Comparison of ENCODE assay signal across 14 cellular contexts in the genomic region with DNA sequence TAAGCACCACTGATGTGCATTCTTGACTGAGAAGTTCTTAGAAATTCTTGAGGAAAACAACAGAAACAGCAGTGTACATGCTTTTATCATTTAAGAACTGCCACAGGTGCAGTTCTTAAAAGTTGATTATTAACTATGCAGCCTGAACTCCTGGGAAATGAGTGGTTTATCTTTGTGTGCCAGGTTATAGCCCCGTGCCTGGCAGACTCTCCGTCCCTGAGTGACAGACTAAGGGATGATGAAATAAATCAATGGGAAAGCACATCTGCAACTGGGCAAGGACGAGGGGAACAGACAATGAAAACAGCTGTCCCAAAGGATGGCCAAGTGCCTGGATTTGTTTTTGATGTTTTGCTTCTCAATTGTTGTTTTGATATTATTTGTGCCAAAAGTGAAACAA.
DNase-seq lines count a peak whose midpoint lies in the region; ATAC-seq and TF ChIP-seq lines count a peak whose summit lies in the region.
"Had no signal": no experiment of that assay in that cellular context is flagged by ENCODE, and none has a peak within 500 bp of the region (broad histone marks: within the 10 kb centered on the region; RNA-seq: fewer than 3 reads in every experiment).

No MANE protein-coding gene starts in this region.

- in situ Hi-C loops in GM23248 (cut with MboI), result no loop called here

- no peaks in the 10 kb centered on the region for H3K79me2 ChIP-seq in GM23248 (ENCODE audit: insufficient read depth)

- no peaks in the 10 kb centered on the region for H4K20me1 ChIP-seq in GM23248 (ENCODE audit: insufficient read depth)

- peak overlapping the region; percentile 73 for H3K27ac Mint-ChIP-seq in progenitor cell of endocrine pancreas

- intact Hi-C loops in heart right ventricle (cut with DNase I), result no loop called here
- intact Hi-C loops in aorta (cut with DNase I), result no loop called here

- no peaks in the 10 kb centered on the region for H3K9me3 Mint-ChIP-seq in progenitor cell of endocrine pancreas (ENCODE audit: low read depth)

- no peaks in the 10 kb centered on the region for H3K27me3 Mint-ChIP-seq in progenitor cell of endocrine pancreas

- H3K27ac ChIP-seq in GM23248 (no peak overlapping the region), heart right ventricle (peak overlapping the region in 3 of 10 donors; percentile 39 to 67 (median 45)), aorta (ENCODE audit: low read depth in 1 of 2, low read length in 2 of 2) (peak overlapping the region in 1 of 2 donors; percentile 57)
- H3K27ac ChIP-seq: cardiac muscle cell, KMS-11, neutrophil had no signal

- H3K4me1 ChIP-seq in GM23248 (ENCODE audit: insufficient read depth) (peaks cover 22% of the 10 kb centered on the region), heart right ventricle (peaks cover 0 to 36% (median 13%) of the 10 kb centered on the region in 9 donors), aorta (ENCODE audit: control insufficient read depth in 1 of 2, insufficient read depth in 2 of 2, low read length in 2 of 2) (peaks cover 0 to 5% of the 10 kb centered on the region in 2 donors)

- peak overlapping the region; percentile 48 for H3K4me2 ChIP-seq in GM23248 (ENCODE audit: unreplicated experiment)
- H3K4me2 ChIP-seq: KMS-11, SK-N-SH had no signal

- no peak for ATAC-seq in HG02763 (IDR thresholded peaks at IDR 0.05; ENCODE audit: unreplicated experiment)
- ATAC-seq in heart right ventricle, result no peak
- no peak for ATAC-seq in aorta (ENCODE audit: low FRiP score)

- H3K4me3 ChIP-seq in GM23248, result no peak overlapping the region; the same call in 1 of the 2 replicates
- 0 out of 2 replicates have a peak overlapping the region, but pooled peaks have one; percentile 9 for H3K4me3 ChIP-seq in WI38 (ENCODE audit: low read depth, low read length)
- H3K4me3 ChIP-seq in kidney epithelial cell (ENCODE audit: low read depth, low read length), result no peak overlapping the region
- peak overlapping the region in 3 of 10 donors; percentile 6 to 22 (median 9) for H3K4me3 ChIP-seq in heart right ventricle
- H3K4me3 ChIP-seq in aorta (ENCODE audit: low read length in 2 of 2), result no peak overlapping the region
- H3K4me3 ChIP-seq: cardiac muscle cell had no signal

- H3K27me3 ChIP-seq in GM23248 (replicated peaks; ENCODE audit: insufficient read depth), result no peaks in the 10 kb centered on the region
- no peaks in the 10 kb centered on the region for H3K27me3 ChIP-seq in kidney epithelial cell (ENCODE audit: control insufficient read depth, insufficient read depth, low read length)
- H3K27me3 ChIP-seq in heart right ventricle, result peaks cover 0 to 9% (median 0%) of the 10 kb centered on the region in 7 donors
- H3K27me3 ChIP-seq in aorta (ENCODE audit: control insufficient read depth in 1 of 2, insufficient read depth in 2 of 2, low read length in 1 of 2), result no peaks in the 10 kb centered on the region
- H3K27me3 ChIP-seq: cardiac muscle cell, neutrophil had no signal

- WGBS in GM23248 (ENCODE audit: low coverage in 1 of 2, low lambda C conversion rate in 2 of 2, missing lambda C conversion rate in 2 of 2), 2 experiments, result 24 to 26% methylated on average over 3 of the region's 3 CpGs
- 46 to 54% methylated on average over 3 of the region's 3 CpGs for whole genome bisulfite sequencing in heart right ventricle, 2 donors
- WGBS in aorta, 2 donors, result 45 to 56% methylated on average over 3 of the region's 3 CpGs

- H2AFZ ChIP-seq in GM23248, result 0 out of 2 replicates have a peak overlapping the region, but pooled peaks have one; percentile 17

- H3K9ac ChIP-seq in GM23248, result no peak overlapping the region
- H3K9ac ChIP-seq: KMS-11, SK-N-SH had no signal

- no peaks in the 10 kb centered on the region for H3K9me2 ChIP-seq in GM23248 (ENCODE audit: insufficient read depth)
- H3K9me2 ChIP-seq: SK-N-SH had no signal

- H3K36me3 Mint-ChIP-seq in progenitor cell of endocrine pancreas (ENCODE audit: insufficient read depth), result no peaks in the 10 kb centered on the region

- H3K36me3 ChIP-seq in GM23248 (ENCODE audit: low read depth) (no peaks in the 10 kb centered on the region), kidney epithelial cell (ENCODE audit: control insufficient read depth, insufficient read depth, low read length) (no peaks in the 10 kb centered on the region), heart right ventricle (no peaks in the 10 kb centered on the region), aorta (ENCODE audit: control insufficient read depth in 1 of 2, insufficient read depth in 2 of 2, low read length in 1 of 2) (no peaks in the 10 kb centered on the region)
- H3K36me3 ChIP-seq: cardiac muscle cell, neutrophil had no signal

- H3K4me3 Mint-ChIP-seq in progenitor cell of endocrine pancreas (ENCODE audit: low read depth), result no peak overlapping the region

- DNase-seq in GM23248 (no peak), kidney epithelial cell (ENCODE audit: low read depth) (peak; percentile 16), progenitor cell of endocrine pancreas (ENCODE audit: low spot score, unreplicated experiment) (no peak), NCI-H748 treated with DMSO at 0.1 percent for 48 hours (lab: John Stamatoyannopoulos, UW) (no peak), heart right ventricle (no peak), aorta (no peak)
- DNase-seq: GDM1, NCI-H2029, SK-N-SH had no signal

- H3F3A ChIP-seq in GM23248 (ENCODE audit: insufficient read depth), result peaks cover 14% of the 10 kb centered on the region; the same call in 1 of the 2 replicates

- H3K9me3 ChIP-seq in GM23248 (ENCODE audit: low read depth) (no peaks in the 10 kb centered on the region), heart right ventricle (no peaks in the 10 kb centered on the region), aorta (ENCODE audit: control insufficient read depth, low read length) (no peaks in the 10 kb centered on the region)
- H3K9me3 ChIP-seq: neutrophil, SK-N-SH had no signal

- H3K4me1 Mint-ChIP-seq in progenitor cell of endocrine pancreas (ENCODE audit: low read depth), result peaks cover 25% of the 10 kb centered on the region

- TF ChIP-seq CTCF in WI38 (IDR thresholded peaks at IDR 0.05; ENCODE audit: low read depth, low read length), result no peak
- TF ChIP-seq CTCF in kidney epithelial cell (IDR thresholded peaks at IDR 0.05; ENCODE audit: insufficient read depth, low read length, poor library complexity, severe bottlenecking), result no peak
- no peak for TF ChIP-seq CTCF in progenitor cell of endocrine pancreas (IDR thresholded peaks at IDR 0.05; ENCODE audit: unreplicated experiment)
- no peak for TF ChIP-seq CTCF in heart right ventricle (IDR thresholded peaks at IDR 0.05)
